Comparison of ENCODE assay signal across 11 cellular contexts in genomic region chr3:49513494-49514179, GRCh38. TPM values are rescaled to one million over a fixed set of nuclear protein-coding genes. Genes with fewer than 3 reads are reported as not detected.
"Had no signal": no experiment of that assay in that cellular context is flagged by ENCODE, and none has a peak within 500 bp of the region (broad histone marks: within the 10 kb centered on the region; RNA-seq: fewer than 3 reads in every experiment).

No MANE protein-coding gene starts in this region.

- H3K27ac Mint-ChIP-seq: activated naive CD8-positive, alpha-beta T cell treated with anti-CD3 and anti-CD28 coated beads, Interleukin-2, amount 10 ng/mL, durations not matched to agents 7 days and 5 days; activated T-helper 1 cell treated with anti-CD3 and anti-CD28 coated beads, Interleukin-12 subunit alpha, Interleukin-12 subunit beta, Interleukin-2, Interleukin-4 antibody, amounts not matched to agents 30 ng/mL and 10 ng/mL and 1 ng/mL, durations not matched to agents 14 hours and 24 hours and 36 hours; T-helper 2 cell treated with Interferon-gamma antibody and Interleukin-4, amounts not matched to agents 5 μg/mL and 100 μg/mL, for 36 hours had no signal

- DNase-seq: activated CD4-positive, alpha-beta T cell treated with anti-CD3 and anti-CD28 coated beads, Interleukin-2, amount 50 U/mL, for 1 hour; activated naive CD8-positive, alpha-beta T cell treated with anti-CD3 and anti-CD28 coated beads, Interleukin-2, amount 10 ng/mL, durations not matched to agents 7 days and 5 days; anterior cingulate cortex; sigmoid colon; stimulated activated CD4-positive, alpha-beta T cell treated with anti-CD3 and anti-CD28 coated beads, Interleukin-12 subunit alpha, Interleukin-12 subunit beta, amount 100 ng/mL, for 4 hours; stimulated activated CD4-positive, alpha-beta T cell treated with anti-CD3 and anti-CD28 coated beads, Interleukin-2, amount 100 ng/mL, for 24 hours; thyroid gland; uterus had no signal

- H3K27me3 ChIP-seq: sigmoid colon, thyroid gland, uterus had no signal

- H3K4me3 ChIP-seq: sigmoid colon, thyroid gland, uterus had no signal

- H3K9me3 Mint-ChIP-seq: activated naive CD8-positive, alpha-beta T cell treated with anti-CD3 and anti-CD28 coated beads, Interleukin-2, amount 10 ng/mL, durations not matched to agents 7 days and 5 days; activated T-helper 1 cell treated with anti-CD3 and anti-CD28 coated beads, Interleukin-12 subunit alpha, Interleukin-12 subunit beta, Interleukin-2, Interleukin-4 antibody, amounts not matched to agents 30 ng/mL and 10 ng/mL and 1 ng/mL, durations not matched to agents 14 hours and 24 hours and 36 hours; T-helper 2 cell treated with Interferon-gamma antibody and Interleukin-4, amounts not matched to agents 5 μg/mL and 100 μg/mL, for 36 hours had no signal

- H3K36me3 ChIP-seq: uterus had no signal

- H3K27me3 Mint-ChIP-seq: activated naive CD8-positive, alpha-beta T cell treated with anti-CD3 and anti-CD28 coated beads, Interleukin-2, amount 10 ng/mL, durations not matched to agents 7 days and 5 days had no signal

- H3K9me3 ChIP-seq: sigmoid colon, thyroid gland, uterus had no signal

- FAIRE-seq: bronchial epithelial cell had no signal

- H3K4me3 Mint-ChIP-seq: activated naive CD8-positive, alpha-beta T cell treated with anti-CD3 and anti-CD28 coated beads, Interleukin-2, amount 10 ng/mL, durations not matched to agents 7 days and 5 days; activated T-helper 1 cell treated with anti-CD3 and anti-CD28 coated beads, Interleukin-12 subunit alpha, Interleukin-12 subunit beta, Interleukin-2, Interleukin-4 antibody, amounts not matched to agents 30 ng/mL and 10 ng/mL and 1 ng/mL, durations not matched to agents 14 hours and 24 hours and 36 hours; T-helper 2 cell treated with Interferon-gamma antibody and Interleukin-4, amounts not matched to agents 5 μg/mL and 100 μg/mL, for 36 hours had no signal

- H3K27ac ChIP-seq: sigmoid colon, thyroid gland, uterus had no signal

- H3K4me1 ChIP-seq: thyroid gland, uterus had no signal

RNA-seq across cellular contexts. Expression of gene BSN, which starts 40.6 kb away (rescaled TPM):
- total RNA-seq: bronchial epithelial cell had no signal
